In the genomic region with DNA sequence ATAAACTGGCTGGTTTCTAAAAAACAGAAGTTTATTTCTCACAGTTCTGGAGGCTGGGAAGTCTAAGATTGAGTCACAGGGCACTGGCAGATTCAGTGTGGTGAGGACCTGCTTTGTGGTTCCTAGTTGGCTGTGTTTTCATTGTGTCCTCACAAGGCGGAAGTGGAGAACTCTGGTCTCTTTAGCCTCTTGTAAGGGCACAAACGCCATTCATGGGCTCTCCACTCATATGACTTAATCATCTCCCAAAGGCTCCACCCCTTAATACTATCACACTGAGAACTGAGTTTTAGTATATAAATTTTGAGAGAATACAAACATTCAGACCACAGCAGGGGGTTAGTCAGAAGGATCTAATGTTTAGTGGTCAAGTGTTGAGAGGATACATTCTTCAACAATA, we compare ENCODE assay signal across 17 cellular contexts.
DNase-seq lines count a peak whose midpoint lies in the region; ATAC-seq and TF ChIP-seq lines count a peak whose summit lies in the region.
"Had no signal": no experiment of that assay in that cellular context is flagged by ENCODE, and none has a peak within 500 bp of the region (broad histone marks: within the 10 kb centered on the region; RNA-seq: fewer than 3 reads in every experiment).

No MANE protein-coding gene starts in this region.

- H3K9me3 Mint-ChIP-seq in CD14-positive monocyte, result peaks cover 0 to 4% (median 2%) of the 10 kb centered on the region in 7 donors
- H3K9me3 Mint-ChIP-seq: activated T-cell treated with anti-CD3 and anti-CD28 coated beads, Interleukin-2, amount 50 U/mL, for 4 hours had no signal

- H3K4me3 Mint-ChIP-seq in CD14-positive monocyte, result no peak overlapping the region
- H3K4me3 Mint-ChIP-seq: activated CD4-positive, alpha-beta T cell treated with anti-CD3 and anti-CD28 coated beads for 36 hours; activated T-cell treated with anti-CD3 and anti-CD28 coated beads, Interleukin-2, amount 50 U/mL, for 4 hours; memory B cell had no signal

- no peaks in the 10 kb centered on the region for H3K27me3 Mint-ChIP-seq in CD14-positive monocyte (ENCODE audit: low read depth in 3 of 3)

- H3K27ac Mint-ChIP-seq in CD14-positive monocyte, result peak overlapping the region; percentile 1 to 79 (median 22)
- H3K27ac Mint-ChIP-seq: activated CD4-positive, alpha-beta T cell treated with anti-CD3 and anti-CD28 coated beads for 36 hours; memory B cell had no signal

- peak; percentile 48 for ATAC-seq in left lung
- ATAC-seq: activated CD4-positive, alpha-beta T cell treated with anti-CD3 and anti-CD28 coated beads for 36 hours; activated T-cell treated with anti-CD3 and anti-CD28 coated beads, Interleukin-2, amount 50 U/mL, for 4 hours; esophagus mucosa; PC-3 had no signal

- no peaks in the 10 kb centered on the region for H3K36me3 ChIP-seq in left lung
- H3K36me3 ChIP-seq: colonic mucosa, suprapubic skin had no signal

- DNase-seq in CD14-positive monocyte (ENCODE audit: low spot score) (peak; percentile 83), NB4 (ENCODE audit: low read depth) (peak; percentile 44), astrocyte of the hippocampus (ENCODE audit: low read depth, low spot score) (peak; percentile 67), left lung (peak in 1 of 2 donors; percentile 45), middle frontal gyrus (ENCODE audit: extremely low spot score, low spot score) (no peak), NCI-H446 (lab: John Stamatoyannopoulos, UW) (no peak), RPMI8226 (no peak)
- no peak for DNase-seq in effector CD8-positive, alpha-beta T cell (lab: John Stamatoyannopoulos, UW)
- DNase-seq: activated CD4-positive, alpha-beta T cell treated with anti-CD3 and anti-CD28 coated beads for 36 hours; activated T-cell treated with anti-CD3 and anti-CD28 coated beads, Interleukin-2, amount 50 U/mL, for 4 hours; colonic mucosa; NCI-H1092; occipital lobe; PC-3 had no signal

- peaks cover 18% of the 10 kb centered on the region for H3K4me1 Mint-ChIP-seq in CD14-positive monocyte

- peaks cover 0 to 30% of the 10 kb centered on the region in 2 donors for H3K4me1 ChIP-seq in left lung
- H3K4me1 ChIP-seq: colonic mucosa had no signal

- no peaks in the 10 kb centered on the region for H3K9me3 ChIP-seq in left lung
- H3K9me3 ChIP-seq: colonic mucosa, suprapubic skin had no signal

- TF ChIP-seq CTCF in CD14-positive monocyte (IDR thresholded peaks at IDR 0.05), result no peak
- no peak for TF ChIP-seq CTCF in NB4 (IDR thresholded peaks at IDR 0.05; ENCODE audit: low read depth, low read length)
- TF ChIP-seq CTCF in left lung (IDR thresholded peaks at IDR 0.05), result no peak

- TF ChIP-seq POLR2A in NB4 (IDR thresholded peaks at IDR 0.05; ENCODE audit: extremely low read depth, insufficient read length), result no peak

- H3K4me3 ChIP-seq in NB4 (ENCODE audit: low read depth, low read length) (no peak overlapping the region), left lung (no peak overlapping the region)
- H3K4me3 ChIP-seq: colonic mucosa, suprapubic skin had no signal

- no peaks in the 10 kb centered on the region for H3K36me3 Mint-ChIP-seq in CD14-positive monocyte

- no peak overlapping the region for H3K27ac ChIP-seq in left lung
- H3K27ac ChIP-seq: colonic mucosa, suprapubic skin had no signal

- intact Hi-C loops in CD14-positive monocyte (cut with micrococcal nuclease) (loop anchor here (5.0 to 10.0 kb wide), 3 partner anchors 87 to 164 kb away; no protein-coding TSS in a partner anchor), left lung (cut with DNase I) (no loop called here)

- no peaks in the 10 kb centered on the region for H3K27me3 ChIP-seq in left lung
- H3K27me3 ChIP-seq: colonic mucosa, suprapubic skin had no signal

Comparison
In these comparisons a context has a peak if more than half of its experiments do, and no peak if none do; other contexts are left out.
1. DNase-seq: peak in CD14-positive monocyte (single experiment), NB4 (single experiment) and astrocyte of the hippocampus (single experiment); none in middle frontal gyrus (single experiment), NCI-H446 (0 of 2), RPMI8226 (single experiment) and effector CD8-positive, alpha-beta T cell (single experiment).
2. intact Hi-C loops: an anchor here in CD14-positive monocyte (5.0 to 10.0 kb wide); none called in left lung.